Comparison of ENCODE assay signal across 13 cellular contexts in the genomic region with DNA sequence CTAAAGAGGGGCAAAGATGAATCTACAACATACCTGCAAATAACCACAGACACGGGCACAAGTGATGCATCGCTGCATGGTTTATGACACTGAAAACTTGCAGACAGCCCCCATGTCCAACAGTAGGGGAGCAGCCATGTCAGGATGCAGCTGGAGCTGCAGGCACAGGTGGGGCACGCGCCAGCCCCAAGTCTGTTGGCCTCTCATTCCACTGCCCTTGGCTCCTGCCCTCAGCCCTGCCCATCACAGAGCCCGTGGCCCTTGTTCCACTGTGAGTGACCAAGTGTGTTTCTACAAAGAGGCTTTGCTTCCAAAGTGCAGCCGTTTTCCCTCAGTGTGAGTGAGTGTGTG. TPM values are rescaled to one million over a fixed set of nuclear protein-coding genes. Genes with fewer than 3 reads are reported as not detected.
"Had no signal": no experiment of that assay in that cellular context is flagged by ENCODE, and none has a peak within 500 bp of the region (broad histone marks: within the 10 kb centered on the region; RNA-seq: fewer than 3 reads in every experiment).

No MANE protein-coding gene starts in this region.

- H3K4me3 ChIP-seq: colonic mucosa, gastroesophageal sphincter, right atrium auricular region had no signal

- H3K27ac Mint-ChIP-seq: activated naive CD4-positive, alpha-beta T cell treated with anti-CD3 and anti-CD28 coated beads for 36 hours had no signal

- H3K27me3 ChIP-seq: colonic mucosa, right atrium auricular region had no signal

- FAIRE-seq: endothelial cell of umbilical vein, kidney, small intestine, urothelium cell line had no signal

- H3K4me3 Mint-ChIP-seq: activated naive CD4-positive, alpha-beta T cell treated with anti-CD3 and anti-CD28 coated beads for 36 hours had no signal

- H3K9me3 ChIP-seq: colonic mucosa had no signal

- H3K27ac ChIP-seq: colonic mucosa, gastroesophageal sphincter, right atrium auricular region had no signal

- ATAC-seq: gastroesophageal sphincter had no signal

- DNase-seq: activated CD4-positive, alpha-beta T cell treated with anti-CD3 and anti-CD28 coated beads for 48 hours; activated naive CD4-positive, alpha-beta T cell treated with anti-CD3 and anti-CD28 coated beads for 36 hours; caudate nucleus; colonic mucosa; kidney; small intestine; T-helper 9 cell had no signal

- H3K36me3 ChIP-seq: colonic mucosa, gastroesophageal sphincter, right atrium auricular region had no signal

- H3K4me1 ChIP-seq: colonic mucosa, gastroesophageal sphincter, right atrium auricular region had no signal

RNA-seq across cellular contexts. Expression of a gene that starts 3.2 kb away (rescaled TPM):
- total RNA-seq: colonic mucosa, endothelial cell of umbilical vein had no signal

RNA-seq across cellular contexts. Expression of a gene that starts 55.9 kb away (rescaled TPM):
- total RNA-seq: activated naive CD4-positive, alpha-beta T cell treated with anti-CD3 and anti-CD28 coated beads for 36 hours; endothelial cell of umbilical vein; kidney; liver; posterior vena cava; right atrium auricular region had no signal
